ENCODE assay signal across 1 cellular context in the genomic region with DNA sequence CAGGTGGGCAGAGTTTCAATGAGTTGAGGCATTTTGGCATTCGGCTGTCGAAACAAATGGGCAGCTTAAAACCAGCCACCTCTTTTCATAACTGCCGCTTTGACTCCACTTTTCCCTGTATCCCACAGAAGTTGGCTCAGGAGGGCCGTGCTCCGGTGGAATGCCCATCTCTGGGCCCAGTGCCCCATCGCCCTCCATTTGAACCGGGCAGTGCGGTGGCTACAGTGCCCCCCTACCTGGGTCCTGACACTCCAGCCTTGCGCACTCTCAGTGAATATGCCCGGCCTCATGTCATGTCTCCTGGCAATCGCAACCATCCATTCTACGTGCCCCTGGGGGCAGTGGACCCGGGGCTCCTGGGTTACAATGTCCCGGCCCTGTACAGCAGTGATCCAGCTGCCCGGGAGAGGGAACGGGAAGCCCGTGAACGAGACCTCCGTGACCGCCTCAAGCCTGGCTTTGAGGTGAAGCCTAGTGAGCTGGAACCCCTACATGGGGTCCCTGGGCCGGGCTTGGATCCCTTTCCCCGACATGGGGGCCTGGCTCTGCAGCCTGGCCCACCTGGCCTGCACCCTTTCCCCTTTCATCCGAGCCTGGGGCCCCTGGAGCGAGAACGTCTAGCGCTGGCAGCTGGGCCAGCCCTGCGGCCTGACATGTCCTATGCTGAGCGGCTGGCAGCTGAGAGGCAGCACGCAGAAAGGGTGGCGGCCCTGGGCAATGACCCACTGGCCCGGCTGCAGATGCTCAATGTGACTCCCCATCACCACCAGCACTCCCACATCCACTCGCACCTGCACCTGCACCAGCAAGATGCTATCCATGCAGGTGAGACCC.
TF ChIP-seq lines count a peak whose summit lies in the region.

No MANE protein-coding gene starts in this region.

TF ChIP-seq in A549, 52 proteins besides CTCF, POLR2A, EP300 and RAD21 (continued from another document):
- TF ChIP-seq REST (IDR thresholded peaks at IDR 0.05), result no peak
- TF ChIP-seq KDM5A (IDR thresholded peaks at IDR 0.05), result no peak
- no peak for TF ChIP-seq GATA3 (IDR thresholded peaks at IDR 0.05; ENCODE audit: borderline replicate concordance)
